In genomic region chr16:49934557-49935260, GRCh38 we compare ENCODE assay signal across 27 cellular contexts.
"Had no signal": no experiment of that assay in that cellular context is flagged by ENCODE, and none has a peak within 500 bp of the region (broad histone marks: within the 10 kb centered on the region; RNA-seq: fewer than 3 reads in every experiment).

No MANE protein-coding gene starts in this region.

- H3K36me3 ChIP-seq: adrenal gland, colonic mucosa, gastroesophageal sphincter, suprapubic skin, tibial artery had no signal

- H3K4me1 Mint-ChIP-seq: activated CD4-positive, alpha-beta T cell treated with anti-CD3 and anti-CD28 coated beads for 36 hours; activated CD8-positive, alpha-beta memory T cell treated with anti-CD3 and anti-CD28 coated beads, Interleukin-2, amount 10 ng/mL, durations not matched to agents 7 days and 5 days; activated naive CD8-positive, alpha-beta T cell treated with anti-CD3 and anti-CD28 coated beads for 36 hours; memory B cell; natural killer cell had no signal

- ATAC-seq: activated CD4-positive, alpha-beta T cell treated with anti-CD3 and anti-CD28 coated beads for 36 hours; activated CD8-positive, alpha-beta memory T cell treated with anti-CD3 and anti-CD28 coated beads, Interleukin-2, amount 10 ng/mL, durations not matched to agents 7 days and 5 days; activated CD8-positive, alpha-beta T cell treated with anti-CD3 and anti-CD28 coated beads, Interleukin-2, amount 10 ng/mL, durations not matched to agents 7 days and 5 days; body of pancreas; effector memory CD8-positive, alpha-beta T cell; gastroesophageal sphincter; left cardiac atrium; natural killer cell had no signal

- H3K4me3 ChIP-seq: adrenal gland, body of pancreas, colonic mucosa, dorsolateral prefrontal cortex, gastroesophageal sphincter, hepatocyte, smooth muscle cell, suprapubic skin, tibial artery had no signal

- H3K27ac ChIP-seq: adrenal gland, body of pancreas, colonic mucosa, dorsolateral prefrontal cortex, gastroesophageal sphincter, hepatocyte, suprapubic skin, tibial artery had no signal

- DNase-seq: activated CD4-positive, alpha-beta T cell treated with anti-CD3 and anti-CD28 coated beads for 36 hours; activated CD4-positive, CD25-positive, alpha-beta regulatory T cell; activated CD8-positive, alpha-beta memory T cell treated with anti-CD3 and anti-CD28 coated beads, Interleukin-2, amount 10 ng/mL, durations not matched to agents 7 days and 5 days; activated CD8-positive, alpha-beta T cell treated with anti-CD3 and anti-CD28 coated beads, Interleukin-2, amount 10 ng/mL, durations not matched to agents 7 days and 5 days; activated naive CD4-positive, alpha-beta T cell treated with Interleukin-2 at 50 U/mL for 16 hours; activated naive CD8-positive, alpha-beta T cell treated with anti-CD3 and anti-CD28 coated beads for 36 hours; activated T-cell treated with anti-CD3 and anti-CD28 coated beads, Interleukin-2, amount 50 U/mL, for 48 hours; adrenal gland; aorta; body of pancreas; cerebellar nuclear complex; colonic mucosa; effector memory CD8-positive, alpha-beta T cell; left cardiac atrium; natural killer cell; stimulated activated CD4-positive, alpha-beta T cell treated with anti-CD3 and anti-CD28 coated beads, Interleukin-2, amount 100 ng/mL, for 24 hours; stimulated activated naive CD4-positive, alpha-beta T cell; T-helper 1 cell; tibial artery had no signal

- H3K4me3 Mint-ChIP-seq: activated CD4-positive, alpha-beta T cell treated with anti-CD3 and anti-CD28 coated beads for 36 hours; activated CD8-positive, alpha-beta memory T cell treated with anti-CD3 and anti-CD28 coated beads, Interleukin-2, amount 10 ng/mL, durations not matched to agents 7 days and 5 days; activated CD8-positive, alpha-beta T cell treated with anti-CD3 and anti-CD28 coated beads, Interleukin-2, amount 10 ng/mL, durations not matched to agents 7 days and 5 days; activated naive CD8-positive, alpha-beta T cell treated with anti-CD3 and anti-CD28 coated beads for 36 hours; effector memory CD8-positive, alpha-beta T cell; memory B cell; natural killer cell; T-helper 2 cell treated with Interferon-gamma antibody and Interleukin-4, amounts not matched to agents 5 μg/mL and 100 μg/mL, for 36 hours had no signal

- H3K4me1 ChIP-seq: adrenal gland, body of pancreas, colonic mucosa, suprapubic skin, tibial artery had no signal

- H3K9me3 Mint-ChIP-seq: effector memory CD8-positive, alpha-beta T cell; natural killer cell; T-helper 2 cell treated with Interferon-gamma antibody and Interleukin-4, amounts not matched to agents 5 μg/mL and 100 μg/mL, for 36 hours had no signal

- H3K9me3 ChIP-seq: adrenal gland, body of pancreas, colonic mucosa, gastroesophageal sphincter, suprapubic skin, tibial artery had no signal

- H3K27ac Mint-ChIP-seq: activated CD4-positive, alpha-beta T cell treated with anti-CD3 and anti-CD28 coated beads for 36 hours; activated CD8-positive, alpha-beta memory T cell treated with anti-CD3 and anti-CD28 coated beads, Interleukin-2, amount 10 ng/mL, durations not matched to agents 7 days and 5 days; activated CD8-positive, alpha-beta T cell treated with anti-CD3 and anti-CD28 coated beads, Interleukin-2, amount 10 ng/mL, durations not matched to agents 7 days and 5 days; activated naive CD8-positive, alpha-beta T cell treated with anti-CD3 and anti-CD28 coated beads for 36 hours; activated T-helper 2 cell treated with anti-CD3 and anti-CD28 coated beads, Interferon-gamma antibody, Interleukin-2, Interleukin-4, amounts not matched to agents 10 μg/mL and 5 μg/mL and 100 μg/mL, durations not matched to agents 14 hours and 24 hours and 36 hours; effector memory CD8-positive, alpha-beta T cell; memory B cell; natural killer cell; T-helper 2 cell treated with Interferon-gamma antibody and Interleukin-4, amounts not matched to agents 5 μg/mL and 100 μg/mL, for 36 hours had no signal

- H3K27me3 ChIP-seq: adrenal gland, body of pancreas, colonic mucosa, gastroesophageal sphincter, hepatocyte, tibial artery had no signal

- H3K36me3 Mint-ChIP-seq: activated CD8-positive, alpha-beta memory T cell treated with anti-CD3 and anti-CD28 coated beads, Interleukin-2, amount 10 ng/mL, durations not matched to agents 7 days and 5 days; activated naive CD8-positive, alpha-beta T cell treated with anti-CD3 and anti-CD28 coated beads for 36 hours; memory B cell; natural killer cell had no signal
